In the genomic region with DNA sequence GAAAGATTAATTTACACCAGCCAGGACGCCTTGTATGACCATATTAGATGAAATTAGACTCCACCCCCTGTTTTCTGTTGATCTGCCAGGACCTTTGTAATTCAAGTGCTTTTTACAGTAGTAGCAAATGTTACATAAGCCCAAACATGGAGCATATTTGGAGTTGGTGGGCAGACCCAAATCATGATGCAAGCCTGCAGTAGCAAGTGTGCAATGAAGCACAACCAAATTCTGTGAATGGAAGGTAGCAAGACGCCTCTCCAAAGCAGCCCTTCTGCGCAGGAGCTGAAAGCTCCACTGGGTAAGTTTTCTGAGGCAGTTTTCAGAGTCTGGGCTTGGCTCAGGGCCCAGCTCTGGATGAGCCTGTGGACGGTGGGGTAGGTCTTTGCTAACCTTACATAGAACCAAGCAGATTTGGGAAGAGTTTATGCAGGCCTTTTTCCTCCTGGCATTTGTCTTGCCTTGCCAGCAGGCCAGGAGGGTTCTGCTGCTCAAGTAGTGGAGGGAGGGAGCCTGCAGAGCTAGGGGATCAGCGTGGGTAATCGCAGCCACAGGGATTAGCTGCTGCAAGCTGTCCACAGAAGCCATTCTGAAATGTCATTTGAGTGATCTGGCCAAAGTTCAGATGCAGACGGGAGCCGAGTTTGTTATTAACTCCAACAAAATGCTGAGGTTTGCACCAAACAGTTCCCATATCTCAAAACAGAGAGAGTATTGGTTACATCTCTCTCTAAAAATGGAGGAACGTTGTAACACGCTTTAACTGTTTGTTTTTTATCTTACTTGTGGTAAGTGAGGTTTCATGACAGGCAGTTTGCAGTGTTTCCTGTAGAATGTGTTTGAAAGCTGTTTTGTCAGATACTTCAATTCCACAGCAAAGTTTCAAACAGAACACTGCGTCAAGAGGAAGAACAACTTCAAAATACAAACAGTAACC, we compare ENCODE assay signal across 8 cellular contexts. TPM values are rescaled to one million over a fixed set of nuclear protein-coding genes. Genes with fewer than 3 reads are reported as not detected.
DNase-seq lines count a peak whose midpoint lies in the region; ATAC-seq and TF ChIP-seq lines count a peak whose summit lies in the region.

No MANE protein-coding gene starts in this region.

- H3K27ac ChIP-seq in substantia nigra (ENCODE audit: low read depth, low read length, poor library complexity, severe bottlenecking), result peak overlapping the region; percentile 13

- peak overlapping the region; percentile 61 for H3K4me3 Mint-ChIP-seq in Calu3 (ENCODE audit: low read depth, unreplicated experiment)

- peak overlapping the region; percentile 61 for H3K27ac Mint-ChIP-seq in Calu3 (ENCODE audit: unreplicated experiment)

- ATAC-seq in GM19397 (IDR thresholded peaks at IDR 0.05; ENCODE audit: unreplicated experiment) (peak; percentile 57), HG03442 (IDR thresholded peaks at IDR 0.05; ENCODE audit: unreplicated experiment) (peak; percentile 51)

- CTCF ChIA-PET in Calu3 (lab: Charles Lee), result interaction anchor here (1.5 kb wide), 1 partner anchor 30 kb away, joined by 3 read pairs; no protein-coding TSS in a partner anchor

- H3K36me3 Mint-ChIP-seq in Calu3 (ENCODE audit: insufficient read depth, unreplicated experiment), result no peaks in the 10 kb centered on the region

- H3K27me3 Mint-ChIP-seq in Calu3 (ENCODE audit: unreplicated experiment), result no peaks in the 10 kb centered on the region

- DNase-seq in Calu3 (peak; percentile 22), SKM-1 (lab: John Stamatoyannopoulos, UW; ENCODE audit: unreplicated experiment) (peak; percentile 33), cardiac fibroblast (ENCODE audit: low read depth in 2 of 2) (peak; percentile 53 to 81), left kidney (ENCODE audit: low read depth, low spot score) (peak; percentile 60), substantia nigra (lab: John Stamatoyannopoulos, UW) (peak in 19 of 49 donors; percentile 5 to 65 (median 21)), 8988T (no peak)

- peaks cover 29% of the 10 kb centered on the region for H3K4me1 Mint-ChIP-seq in Calu3 (ENCODE audit: low read depth, unreplicated experiment)

- no peaks in the 10 kb centered on the region for H3K9me3 Mint-ChIP-seq in Calu3 (ENCODE audit: low read depth, unreplicated experiment)

- BruUV-seq in Calu3 (replicated peaks; lab: Mats Ljungman, UMichigan), result no TSS peak

- H3K4me3 ChIP-seq in cardiac fibroblast (replicated peaks in 1 of 2; ENCODE audit: low read depth in 2 of 2, low read length in 2 of 2), result peak overlapping the region; percentile 4 to 19

- intact Hi-C loops in Calu3 (cut with micrococcal nuclease; ENCODE audit: unreplicated experiment), result loop anchor here (10.0 kb wide), 1 partner anchor 103 kb away; a partner anchor contains a TSS

- no peak for TF ChIP-seq CTCF in Calu3 (IDR thresholded peaks at IDR 0.05; ENCODE audit: unreplicated experiment)
- TF ChIP-seq CTCF in cardiac fibroblast (IDR thresholded peaks at IDR 0.05; ENCODE audit: low read depth, low read length), result no peak

RNA-seq across cellular contexts. Expression of a gene that starts 55.4 kb away (rescaled TPM):
- 65.4 and 73.3 TPM in 2 replicates for total RNA-seq in Calu3 (2022)

RNA-seq across cellular contexts. Expression of a gene that starts 55.8 kb away (rescaled TPM):
- total RNA-seq in Calu3 (2022), result not detected in 2 replicates
